1 cellular context compared by ENCODE assay signal in genomic region chr7:24654305-24654704, GRCh38.
TF ChIP-seq lines count a peak whose summit lies in the region.

No MANE protein-coding gene starts in this region.

TF ChIP-seq in GM23338, 12 proteins besides CTCF, POLR2A, EP300 and RAD21 (continued from another document):
- TF ChIP-seq ZNF462 (CRISPR knock-in tag; IDR thresholded peaks at IDR 0.05) (no peak), NANOG (IDR thresholded peaks at IDR 0.05; ENCODE audit: borderline replicate concordance) (no peak), JUNB (IDR thresholded peaks at IDR 0.05; ENCODE audit: unreplicated experiment) (no peak), REST (IDR thresholded peaks at IDR 0.05; ENCODE audit: unreplicated experiment) (no peak), EZH2 (IDR thresholded peaks at IDR 0.05; ENCODE audit: low read depth, unreplicated experiment) (no peak), EZH2phosphoT487 (IDR thresholded peaks at IDR 0.05; ENCODE audit: unreplicated experiment) (no peak), ETS1 (IDR thresholded peaks at IDR 0.05) (no peak), POLR2AphosphoS5 (IDR thresholded peaks at IDR 0.05; ENCODE audit: low read depth) (no peak), ZNF331 (CRISPR knock-in tag; IDR thresholded peaks at IDR 0.05; ENCODE audit: low read depth) (no peak), CREB1 (CRISPR knock-in tag; IDR thresholded peaks at IDR 0.05; ENCODE audit: low read depth) (no peak), ZNF114 (CRISPR knock-in tag; IDR thresholded peaks at IDR 0.05) (no peak)
